ENCODE assay signal across 8 cellular contexts in the genomic region with DNA sequence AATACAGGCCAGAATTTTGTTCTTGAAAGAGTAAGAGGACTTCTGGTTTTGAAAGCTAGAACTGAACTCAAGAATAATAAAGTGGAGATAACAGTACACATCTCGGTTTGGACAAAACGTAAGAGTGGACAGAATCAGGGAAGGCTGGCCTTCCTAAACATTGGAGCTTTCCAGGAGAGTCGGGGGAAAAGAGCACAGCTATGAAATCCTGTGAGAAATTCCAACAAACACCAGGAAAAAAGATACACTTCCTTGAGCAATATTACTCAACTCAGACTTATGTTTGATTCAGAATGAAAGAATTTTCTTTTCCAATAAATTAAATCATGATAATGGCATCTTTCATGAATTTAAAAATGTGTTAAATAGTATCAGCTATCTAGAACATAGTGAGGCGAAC. TPM values are rescaled to one million over a fixed set of nuclear protein-coding genes. Genes with fewer than 3 reads are reported as not detected.
DNase-seq lines count a peak whose midpoint lies in the region; ATAC-seq and TF ChIP-seq lines count a peak whose summit lies in the region.

No MANE protein-coding gene starts in this region.

- intact Hi-C loops in MCF 10A (cut with micrococcal nuclease), result loop anchor here (1.0 to 10.0 kb wide), 2 partner anchors 522 to 548 kb away; no protein-coding TSS in a partner anchor
- intact Hi-C loops in lower lobe of right lung (cut with DNase I), result loop anchor here (5.0 kb wide), 1 partner anchor 140 kb away; no protein-coding TSS in a partner anchor

- H3K9me3 Mint-ChIP-seq in activated T-cell treated with anti-CD3 and anti-CD28 coated beads, Interleukin-2, amount 50 U/mL, for 24 hours, result no peaks in the 10 kb centered on the region
- H3K9me3 Mint-ChIP-seq in MCF 10A (ENCODE audit: unreplicated experiment), result no peaks in the 10 kb centered on the region

- TF ChIP-seq POLR2A in tibial nerve (IDR thresholded peaks at IDR 0.05), result no peak

- 18 to 25% methylated on average over 4 of the region's 4 CpGs for WGBS in tibial nerve, 2 donors

- no peak for ATAC-seq in lower lobe of right lung
- ATAC-seq in HG03354 (IDR thresholded peaks at IDR 0.05; ENCODE audit: poor library complexity, severe bottlenecking, unreplicated experiment), result no peak

- peak overlapping the region; percentile 24 for H3K4me3 Mint-ChIP-seq in activated T-cell treated with anti-CD3 and anti-CD28 coated beads, Interleukin-2, amount 50 U/mL, for 24 hours
- peak overlapping the region; percentile 99 for H3K4me3 Mint-ChIP-seq in MCF 10A (ENCODE audit: unreplicated experiment)

- POLR2A ChIA-PET in MCF 10A (lab: Yijun Ruan, JAX), result interaction anchor here (0.8 to 3.6 kb wide), 7 partner anchors 143 to 937 kb away, joined by 3 to 45 read pairs (median 4); no protein-coding TSS in a partner anchor

- H3K9me3 ChIP-seq in lower lobe of right lung, result no peaks in the 10 kb centered on the region
- no peaks in the 10 kb centered on the region for H3K9me3 ChIP-seq in tibial nerve

- H3K4me1 ChIP-seq in lower lobe of right lung (peaks cover 10% of the 10 kb centered on the region), tibial nerve (peaks cover 0 to 14% (median 4%) of the 10 kb centered on the region in 4 donors)

- H3K4me1 Mint-ChIP-seq in activated T-cell treated with anti-CD3 and anti-CD28 coated beads, Interleukin-2, amount 50 U/mL, for 24 hours (ENCODE audit: low read depth), result peaks cover 21% of the 10 kb centered on the region
- H3K4me1 Mint-ChIP-seq in MCF 10A (ENCODE audit: insufficient read depth, unreplicated experiment), result peaks cover 8% of the 10 kb centered on the region

- no peak for TF ChIP-seq CTCF in MCF 10A (IDR thresholded peaks at IDR 0.05; ENCODE audit: unreplicated experiment)
- no peak for TF ChIP-seq CTCF in lower lobe of right lung (IDR thresholded peaks at IDR 0.05)
- TF ChIP-seq CTCF in tibial nerve (IDR thresholded peaks at IDR 0.05), result no peak

- CTCF ChIA-PET in MCF 10A (lab: Yijun Ruan, JAX), result interaction anchor here (0.6 to 7.2 kb wide), 26 partner anchors 8 to 1116 kb away, joined by 3 to 139 read pairs (median 5); no protein-coding TSS in a partner anchor

- H3K27ac ChIP-seq in lower lobe of right lung (peak overlapping the region; percentile 99), tibial nerve (peak overlapping the region; percentile 97 to 99 (median 98))

- DNase-seq in activated T-cell treated with anti-CD3 and anti-CD28 coated beads, Interleukin-2, amount 50 U/mL, for 24 hours, result no peak
- DNase-seq in activated T-cell treated with anti-CD3 and anti-CD28 coated beads for 4 hours (no peak), MCF 10A (ENCODE audit: unreplicated experiment) (no peak), lower lobe of right lung (no peak), tibial nerve (ENCODE audit: low spot score in 2 of 2) (no peak), NCI-H1105 treated with DMSO at 0.1 percent for 48 hours (lab: John Stamatoyannopoulos, UW) (no peak)
- no peak for DNase-seq in activated CD4-positive, CD25-positive, alpha-beta regulatory T cell (lab: John Stamatoyannopoulos, UW)

- H3K27me3 ChIP-seq in lower lobe of right lung (ENCODE audit: low read depth) (no peaks in the 10 kb centered on the region), tibial nerve (no peaks in the 10 kb centered on the region)

- H3K27ac Mint-ChIP-seq in activated T-cell treated with anti-CD3 and anti-CD28 coated beads, Interleukin-2, amount 50 U/mL, for 24 hours, result peak overlapping the region; percentile 20
- H3K27ac Mint-ChIP-seq in MCF 10A (ENCODE audit: low read depth, unreplicated experiment), result peak overlapping the region; percentile 99

- H3K4me3 ChIP-seq in lower lobe of right lung (peak overlapping the region; percentile 69), tibial nerve (peak overlapping the region in 3 of 4 donors; percentile 66 to 95 (median 91))

- TF ChIP-seq EP300 in tibial nerve (IDR thresholded peaks at IDR 0.05), result no peak

- H3K27me3 Mint-ChIP-seq in activated T-cell treated with anti-CD3 and anti-CD28 coated beads, Interleukin-2, amount 50 U/mL, for 24 hours, result no peaks in the 10 kb centered on the region
- H3K27me3 Mint-ChIP-seq in MCF 10A (ENCODE audit: insufficient read depth, unreplicated experiment), result no peaks in the 10 kb centered on the region

- BruUV-seq in MCF 10A (replicated peaks; lab: Mats Ljungman, UMichigan), result no TSS peak

- H3K36me3 Mint-ChIP-seq in activated T-cell treated with anti-CD3 and anti-CD28 coated beads, Interleukin-2, amount 50 U/mL, for 24 hours (ENCODE audit: low read depth), result peaks cover 5% of the 10 kb centered on the region
- H3K36me3 Mint-ChIP-seq in MCF 10A (ENCODE audit: insufficient read depth, unreplicated experiment), result no peaks in the 10 kb centered on the region

- no peaks in the 10 kb centered on the region for H3K36me3 ChIP-seq in lower lobe of right lung
- H3K36me3 ChIP-seq in tibial nerve, result no peaks in the 10 kb centered on the region

RNA-seq across cellular contexts. Expression of a gene that starts 1.1 kb away (rescaled TPM):
- total RNA-seq in MCF 10A (2022), result 2.3 and 5.2 TPM in 2 replicates
- 28.1 TPM for total RNA-seq in lower lobe of right lung
- total RNA-seq in tibial nerve, result 10 to 100 TPM in 3 of 4 donors, 1 to 10 TPM in 1; 8.7 to 30.2 (median 26.1) TPM

RNA-seq across cellular contexts. Expression of a gene that starts 49.0 kb away (rescaled TPM):
- total RNA-seq in MCF 10A (2022) (not detected in 2 replicates), lower lobe of right lung (1.4 TPM), tibial nerve (not detected)
